Comparison of ENCODE assay signal across 2 cellular contexts in the genomic region with DNA sequence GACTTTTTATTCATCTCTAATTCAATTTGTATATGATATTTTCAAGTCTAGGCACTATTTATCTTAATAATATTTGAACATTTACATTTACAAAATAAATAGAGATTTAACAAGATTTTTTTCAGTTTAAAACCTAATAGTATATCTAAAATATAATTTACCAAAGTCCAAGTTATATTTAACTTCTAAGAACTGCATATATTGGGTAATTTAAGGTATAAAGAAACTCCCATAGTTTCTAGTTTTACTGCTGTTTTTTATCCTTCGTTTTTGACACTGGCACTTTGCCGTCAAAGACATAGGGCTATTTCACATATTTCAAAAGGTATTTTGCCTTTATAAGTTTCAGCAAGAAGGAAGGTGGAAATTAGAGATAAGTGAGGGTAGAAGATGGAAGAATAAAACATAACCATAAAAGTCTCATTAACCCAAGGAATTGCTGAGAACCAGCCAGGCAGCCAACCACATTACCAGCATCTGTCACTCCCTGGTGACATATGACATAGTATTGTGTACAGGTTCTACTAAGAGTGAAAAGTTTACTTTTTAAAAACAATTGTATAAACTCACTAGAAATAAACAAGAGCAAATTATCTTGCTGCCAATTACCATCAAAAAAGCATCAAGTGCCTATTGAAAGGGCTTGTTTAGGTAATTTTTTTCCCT.
TF ChIP-seq lines count a peak whose summit lies in the region.

No MANE protein-coding gene starts in this region.

TF ChIP-seq in Ishikawa, 13 proteins besides CTCF, POLR2A, EP300 and RAD21 (continued from another document):
- TF ChIP-seq ZBTB7A (IDR thresholded peaks at IDR 0.05; ENCODE audit: low read depth) (no peak), CEBPB (IDR thresholded peaks at IDR 0.05) (0 out of 2 replicates have a peak, but pooled peaks have one; percentile 36), TCF12 (IDR thresholded peaks at IDR 0.05; ENCODE audit: low read depth) (no peak), NFIC (IDR thresholded peaks at IDR 0.05) (no peak)
- TF ChIP-seq, protein P1, sequence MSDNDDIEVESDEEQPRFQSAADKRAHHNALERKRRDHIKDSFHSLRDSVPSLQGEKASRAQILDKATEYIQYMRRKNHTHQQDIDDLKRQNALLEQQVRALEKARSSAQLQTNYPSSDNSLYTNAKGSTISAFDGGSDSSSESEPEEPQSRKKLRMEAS (IDR thresholded peaks at IDR 0.05), result no peak
- TF ChIP-seq, protein P2, sequence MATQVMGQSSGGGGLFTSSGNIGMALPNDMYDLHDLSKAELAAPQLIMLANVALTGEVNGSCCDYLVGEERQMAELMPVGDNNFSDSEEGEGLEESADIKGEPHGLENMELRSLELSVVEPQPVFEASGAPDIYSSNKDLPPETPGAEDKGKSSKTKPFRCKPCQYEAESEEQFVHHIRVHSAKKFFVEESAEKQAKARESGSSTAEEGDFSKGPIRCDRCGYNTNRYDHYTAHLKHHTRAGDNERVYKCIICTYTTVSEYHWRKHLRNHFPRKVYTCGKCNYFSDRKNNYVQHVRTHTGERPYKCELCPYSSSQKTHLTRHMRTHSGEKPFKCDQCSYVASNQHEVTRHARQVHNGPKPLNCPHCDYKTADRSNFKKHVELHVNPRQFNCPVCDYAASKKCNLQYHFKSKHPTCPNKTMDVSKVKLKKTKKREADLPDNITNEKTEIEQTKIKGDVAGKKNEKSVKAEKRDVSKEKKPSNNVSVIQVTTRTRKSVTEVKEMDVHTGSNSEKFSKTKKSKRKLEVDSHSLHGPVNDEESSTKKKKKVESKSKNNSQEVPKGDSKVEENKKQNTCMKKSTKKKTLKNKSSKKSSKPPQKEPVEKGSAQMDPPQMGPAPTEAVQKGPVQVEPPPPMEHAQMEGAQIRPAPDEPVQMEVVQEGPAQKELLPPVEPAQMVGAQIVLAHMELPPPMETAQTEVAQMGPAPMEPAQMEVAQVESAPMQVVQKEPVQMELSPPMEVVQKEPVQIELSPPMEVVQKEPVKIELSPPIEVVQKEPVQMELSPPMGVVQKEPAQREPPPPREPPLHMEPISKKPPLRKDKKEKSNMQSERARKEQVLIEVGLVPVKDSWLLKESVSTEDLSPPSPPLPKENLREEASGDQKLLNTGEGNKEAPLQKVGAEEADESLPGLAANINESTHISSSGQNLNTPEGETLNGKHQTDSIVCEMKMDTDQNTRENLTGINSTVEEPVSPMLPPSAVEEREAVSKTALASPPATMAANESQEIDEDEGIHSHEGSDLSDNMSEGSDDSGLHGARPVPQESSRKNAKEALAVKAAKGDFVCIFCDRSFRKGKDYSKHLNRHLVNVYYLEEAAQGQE (IDR thresholded peaks at IDR 0.05; ENCODE audit: low read depth), result no peak
TF ChIP-seq in Ishikawa: peak in this region for 1.

TF ChIP-seq in H1, 55 proteins besides CTCF, POLR2A, EP300 and RAD21 (continued from another document):
- TF ChIP-seq CEBPB (IDR thresholded peaks at IDR 0.05; ENCODE audit: low read depth, low read length), result peak; percentile 59; the same call in 1 of the 2 replicates
- no peak for TF ChIP-seq SIX5 (IDR thresholded peaks at IDR 0.05; ENCODE audit: low read depth, low read length)
